In the genomic region with DNA sequence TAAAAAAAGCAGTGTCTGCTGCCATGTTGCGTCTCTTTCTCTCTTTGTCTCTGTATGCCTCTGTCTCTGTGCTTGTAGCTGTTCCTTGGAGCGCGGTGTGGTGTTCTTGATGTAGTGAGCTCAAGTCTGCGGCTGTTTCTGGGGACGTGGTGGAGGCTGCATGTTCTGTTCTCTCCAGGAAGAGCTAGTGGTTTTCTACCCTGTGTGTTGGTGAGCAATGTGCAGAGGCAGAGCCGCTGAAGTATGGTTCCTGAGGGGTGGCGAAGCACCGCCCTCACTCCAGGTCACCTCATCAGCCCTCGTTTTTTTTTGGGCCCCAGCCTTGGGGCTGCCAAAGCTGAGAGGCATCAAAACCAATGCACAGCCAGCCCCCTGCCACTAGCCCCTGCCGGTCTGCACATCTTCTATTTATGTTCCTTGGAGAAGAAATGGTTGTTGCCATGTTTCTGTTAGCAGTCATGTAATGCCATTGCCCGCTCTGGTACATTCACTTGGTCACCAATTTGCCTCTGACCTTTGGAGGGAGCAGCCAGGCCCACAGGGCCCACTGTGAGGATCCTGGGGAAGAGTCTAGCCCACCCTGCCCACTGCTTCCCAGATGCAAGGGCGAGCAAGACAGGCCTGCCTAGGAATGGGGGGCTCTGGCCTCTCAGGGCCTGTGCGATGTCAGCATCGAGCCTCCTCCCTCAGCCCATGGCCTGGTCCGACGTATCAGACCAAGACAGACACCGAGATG, we compare ENCODE assay signal across 11 cellular contexts. TPM values are rescaled to one million over a fixed set of nuclear protein-coding genes. Genes with fewer than 3 reads are reported as not detected.
DNase-seq lines count a peak whose midpoint lies in the region; ATAC-seq and FAIRE-seq lines count a peak whose summit lies in the region.
"Had no signal": no experiment of that assay in that cellular context is flagged by ENCODE, and none has a peak within 500 bp of the region (broad histone marks: within the 10 kb centered on the region; RNA-seq: fewer than 3 reads in every experiment).

No MANE protein-coding gene starts in this region.

- H3K4me2 ChIP-seq in Karpas-422 (ENCODE audit: low read depth, low read length, poor library complexity, severe bottlenecking): no peak overlapping the region

- peak; percentile 28 for ATAC-seq in left lobe of liver
- ATAC-seq in HG02852 (IDR thresholded peaks at IDR 0.05; ENCODE audit: unreplicated experiment): no peak
- no peak for ATAC-seq in HG03280 (IDR thresholded peaks at IDR 0.05; ENCODE audit: unreplicated experiment)

- H3K9me2 ChIP-seq in Karpas-422 (replicated peaks; ENCODE audit: insufficient read depth, low read length): no peaks in the 10 kb centered on the region

- H3K27me3 ChIP-seq in Karpas-422 (ENCODE audit: low read length): no peaks in the 10 kb centered on the region

- no peak overlapping the region for H3K9ac ChIP-seq in Karpas-422 (ENCODE audit: low read length)

- H3K79me2 ChIP-seq in Karpas-422 (ENCODE audit: low read length): peaks cover 47% of the 10 kb centered on the region

- H3K9me3 ChIP-seq in KOPT-K1 (ENCODE audit: insufficient read depth, low read length, poor library complexity, severe bottlenecking): no peaks in the 10 kb centered on the region
- no peaks in the 10 kb centered on the region for H3K9me3 ChIP-seq in Karpas-422 (ENCODE audit: low read length)

- peaks cover 2% of the 10 kb centered on the region for H3K4me1 ChIP-seq in Karpas-422 (ENCODE audit: low read length)

- DNase-seq in activated T-cell treated with anti-CD3 and anti-CD28 coated beads for 1 hour (ENCODE audit: low read depth): peak; percentile 44
- no peak for DNase-seq in left lobe of liver (ENCODE audit: low spot score)
- DNase-seq in stimulated activated CD8-positive, alpha-beta memory T cell treated with anti-CD3 and anti-CD28 coated beads, Interleukin-4, amount 100 ng/mL, for 48 hours: peak; percentile 73
- no peak for DNase-seq in urothelium cell line (ENCODE audit: low spot score)
- no peak for DNase-seq in Karpas-422
- DNase-seq: foreskin fibroblast, IMR-90 had no signal

- H3K4me3 ChIP-seq in Karpas-422 (ENCODE audit: low read length): no peak overlapping the region

- peaks cover 100% of the 10 kb centered on the region for H3K36me3 ChIP-seq in KOPT-K1 (ENCODE audit: insufficient read depth, low read length)
- peaks cover 77% of the 10 kb centered on the region for H3K36me3 ChIP-seq in Karpas-422 (ENCODE audit: insufficient read depth, low read length)

- H4K20me1 ChIP-seq in Karpas-422 (ENCODE audit: insufficient read depth, low read depth, low read length): peaks cover 49% of the 10 kb centered on the region

- peak overlapping the region; percentile 10 for H3K27ac ChIP-seq in KOPT-K1 (ENCODE audit: low read depth, low read length, poor library complexity, severe bottlenecking)
- H3K27ac ChIP-seq in Karpas-422 (ENCODE audit: low read length): no peak overlapping the region

- H2AFZ ChIP-seq in Karpas-422 (ENCODE audit: low read length): no peak overlapping the region

- FAIRE-seq in urothelium cell line (lab: Jason Lieb, UNC): no peak

RNA-seq across cellular contexts. Expression of a gene that starts 7.2 kb away (rescaled TPM):
- total RNA-seq in left lobe of liver: 93.1 TPM
- total RNA-seq in Karpas-422 (2014; rRNA removed; shearing (Covaris generic); ENCODE audit: low replicate concordance): 212 and 217 TPM in 2 replicates

RNA-seq across cellular contexts. Expression of a gene that starts 11.0 kb away (rescaled TPM):
- 439 TPM for total RNA-seq in left lobe of liver
- total RNA-seq in Karpas-422 (2014; rRNA removed; shearing (Covaris generic); ENCODE audit: low replicate concordance): 150 and 162 TPM in 2 replicates

RNA-seq across cellular contexts. Expression of a gene that starts 29.9 kb away (rescaled TPM):
- 102 TPM for total RNA-seq in left lobe of liver
- total RNA-seq in Karpas-422 (2014; rRNA removed; shearing (Covaris generic); ENCODE audit: low replicate concordance): 0.52 and 1.4 TPM in 2 replicates
- total RNA-seq: IMR-90, myocyte had no signal

RNA-seq across cellular contexts. Expression of a gene that starts 35.5 kb away (rescaled TPM):
- total RNA-seq in left lobe of liver: 5.6 TPM
- total RNA-seq in Karpas-422 (2014; rRNA removed; shearing (Covaris generic); ENCODE audit: low replicate concordance): 69.3 and 77.5 TPM in 2 replicates

RNA-seq across cellular contexts. Expression of a gene that starts 53.6 kb away (rescaled TPM):
- not detected for total RNA-seq in left lobe of liver
- total RNA-seq in Karpas-422 (2014; rRNA removed; shearing (Covaris generic); ENCODE audit: low replicate concordance): not detected in 2 replicates
- total RNA-seq: IMR-90, myocyte had no signal

Comparison
In these comparisons a context has a peak if more than half of its experiments do, and no peak if none do; other contexts are left out.
1. DNase-seq: peak in activated T-cell treated with anti-CD3 and anti-CD28 coated beads for 1 hour (single experiment) and stimulated activated CD8-positive, alpha-beta memory T cell treated with anti-CD3 and anti-CD28 coated beads, Interleukin-4, amount 100 ng/mL, for 48 hours (single experiment); none in left lobe of liver (single experiment), urothelium cell line (single experiment) and Karpas-422 (single experiment).
2. RNA of a gene that starts 29.9 kb away (total RNA-seq): 102 TPM in left lobe of liver (single experiment); 0.52 to 1.4 TPM in Karpas-422; every median in the first group is over 10 times any median in the second.